Comparison of ENCODE assay signal across 16 cellular contexts in genomic region chr14:70810621-70811020, GRCh38. TPM values are rescaled to one million over a fixed set of nuclear protein-coding genes. Genes with fewer than 3 reads are reported as not detected.
DNase-seq lines count a peak whose midpoint lies in the region; ATAC-seq and TF ChIP-seq lines count a peak whose summit lies in the region.
"Had no signal": no experiment of that assay in that cellular context is flagged by ENCODE, and none has a peak within 500 bp of the region (broad histone marks: within the 10 kb centered on the region; RNA-seq: fewer than 3 reads in every experiment).

No MANE protein-coding gene starts in this region.

- BruUV-seq in Caco-2 (replicated peaks; lab: Mats Ljungman, UMichigan) = no TSS peak

- H3K9me3 Mint-ChIP-seq in Caco-2 (ENCODE audit: unreplicated experiment) = no peaks in the 10 kb centered on the region
- no peaks in the 10 kb centered on the region for H3K9me3 Mint-ChIP-seq in chondrocyte (ENCODE audit: low read depth)
- H3K9me3 Mint-ChIP-seq: activated T-cell treated with anti-CD3 and anti-CD28 coated beads, Interleukin-2, amount 50 U/mL, for 24 hours; mesothelial cell of epicardium had no signal

- H3K4me1 ChIP-seq in Caco-2 = peaks cover 27% of the 10 kb centered on the region
- H3K4me1 ChIP-seq in HUES6 (ENCODE audit: control insufficient read depth, insufficient read depth, low read length) = peaks cover 27% of the 10 kb centered on the region
- H3K4me1 ChIP-seq: prostate gland had no signal

- POLR2A ChIA-PET in Caco-2 (lab: Charles Lee) = no interaction called here

- DNase-seq in Caco-2 (no peak), chondrocyte (ENCODE audit: low spot score) (no peak), kidney tubule cell (ENCODE audit: low spot score) (peak; percentile 14), activated T-cell treated with anti-CD3 and anti-CD28 coated beads for 4 hours (no peak)
- DNase-seq: activated T-cell treated with anti-CD3 and anti-CD28 coated beads, Interleukin-2, amount 50 U/mL, for 24 hours; amygdala; effector memory CD4-positive, alpha-beta T cell; NCI-H146; stimulated activated CD4-positive, alpha-beta T cell treated with anti-CD3 and anti-CD28 coated beads, Interleukin-2, amount 100 ng/mL, for 24 hours; stimulated activated naive B cell treated with anti-CD40 and anti-IgM and Interleukin-4, amounts not matched to agents 10 μg/mL and 1 μg/mL and 100 μg/mL, for 72 hours had no signal

- no peak for TF ChIP-seq CTCF in Caco-2 (IDR thresholded peaks at IDR 0.05; ENCODE audit: insufficient read depth in 1 of 2, low read depth in 1 of 2, low read length in 1 of 2, severe bottlenecking in 1 of 2, unreplicated experiment in 1 of 2)
- no peak for TF ChIP-seq CTCF in chondrocyte (IDR thresholded peaks at IDR 0.05)

- H3K9me3 ChIP-seq in Caco-2 = no peaks in the 10 kb centered on the region
- H3K9me3 ChIP-seq in HUES6 (ENCODE audit: control insufficient read depth, insufficient read depth, low read depth, low read length) = no peaks in the 10 kb centered on the region
- H3K9me3 ChIP-seq: prostate gland had no signal

- intact Hi-C loops in Caco-2 (cut with micrococcal nuclease; ENCODE audit: unreplicated experiment) = no loop called here

- H3K27me3 ChIP-seq in Caco-2 (replicated peaks; ENCODE audit: control insufficient read depth, insufficient read depth, low read length) (no peaks in the 10 kb centered on the region), HUES6 (ENCODE audit: control insufficient read depth, insufficient read depth, low read length) (no peaks in the 10 kb centered on the region)

- no peak for ATAC-seq in HG03159 (IDR thresholded peaks at IDR 0.05; ENCODE audit: unreplicated experiment)
- ATAC-seq in GM21381 (IDR thresholded peaks at IDR 0.05; ENCODE audit: unreplicated experiment) = no peak
- ATAC-seq in HG03460 (IDR thresholded peaks at IDR 0.05; ENCODE audit: unreplicated experiment) = no peak

- H3K4me1 Mint-ChIP-seq in Caco-2 (ENCODE audit: low read depth, unreplicated experiment) (peaks cover 6% of the 10 kb centered on the region), chondrocyte (ENCODE audit: low read depth) (peaks cover 11% of the 10 kb centered on the region)

- H3K4me3 ChIP-seq in Caco-2 (ENCODE audit: low read depth, low read length) (peak overlapping the region; percentile 71), HUES6 (ENCODE audit: low read depth, low read length) (peak overlapping the region; percentile 85)

- CTCF ChIA-PET in Caco-2 (lab: Charles Lee) = interaction anchor here (1.0 kb wide), 1 partner anchor 169 kb away, joined by 4 read pairs; the partner anchor contains the start of gene TTC9

- H3K27ac Mint-ChIP-seq in Caco-2 (ENCODE audit: unreplicated experiment) (no peak overlapping the region), chondrocyte (ENCODE audit: unreplicated experiment) (no peak overlapping the region)
- H3K27ac Mint-ChIP-seq: activated T-cell treated with anti-CD3 and anti-CD28 coated beads, Interleukin-2, amount 50 U/mL, for 24 hours; mesothelial cell of epicardium; stimulated activated naive B cell treated with anti-CD40 and anti-IgM and Interleukin-4, amounts not matched to agents 10 μg/mL and 1 μg/mL and 100 μg/mL, for 72 hours had no signal

- H3K36me3 Mint-ChIP-seq in Caco-2 (ENCODE audit: insufficient read depth, unreplicated experiment) = peaks cover 13% of the 10 kb centered on the region
- no peaks in the 10 kb centered on the region for H3K36me3 Mint-ChIP-seq in chondrocyte (ENCODE audit: low read depth)

- no peak overlapping the region for H3K4me3 Mint-ChIP-seq in Caco-2 (ENCODE audit: unreplicated experiment)
- peak overlapping the region; percentile 76 for H3K4me3 Mint-ChIP-seq in chondrocyte (ENCODE audit: unreplicated experiment)
- H3K4me3 Mint-ChIP-seq: activated T-cell treated with anti-CD3 and anti-CD28 coated beads, Interleukin-2, amount 50 U/mL, for 24 hours; mesothelial cell of epicardium; stimulated activated naive B cell treated with anti-CD40 and anti-IgM and Interleukin-4, amounts not matched to agents 10 μg/mL and 1 μg/mL and 100 μg/mL, for 72 hours had no signal

- no peak overlapping the region for H3K27ac ChIP-seq in HUES6 (ENCODE audit: low read depth, low read length)

- no peaks in the 10 kb centered on the region; the same call in 1 of the 2 replicates for H3K36me3 ChIP-seq in Caco-2 (ENCODE audit: control insufficient read depth, insufficient read depth, low read length)
- peaks cover 3% of the 10 kb centered on the region; the same call in 1 of the 2 replicates for H3K36me3 ChIP-seq in HUES6 (ENCODE audit: control insufficient read depth, insufficient read depth, low read length)
- H3K36me3 ChIP-seq: prostate gland had no signal

- H3K27me3 Mint-ChIP-seq in Caco-2 (ENCODE audit: insufficient read depth, unreplicated experiment) = no peaks in the 10 kb centered on the region
- H3K27me3 Mint-ChIP-seq in chondrocyte (ENCODE audit: low read depth) = peaks cover 7% of the 10 kb centered on the region
- H3K27me3 Mint-ChIP-seq: activated T-cell treated with anti-CD3 and anti-CD28 coated beads, Interleukin-2, amount 50 U/mL, for 24 hours; stimulated activated naive B cell treated with anti-CD40 and anti-IgM and Interleukin-4, amounts not matched to agents 10 μg/mL and 1 μg/mL and 100 μg/mL, for 72 hours had no signal

- peak overlapping the region; percentile 66 for H3K9ac ChIP-seq in HUES6 (ENCODE audit: low read length)

RNA-seq across cellular contexts. Expression of gene MAP3K9, which starts 1.3 kb away (rescaled TPM):
- total RNA-seq in Caco-2 (2022) (19.5 and 20.3 TPM in 2 replicates), chondrocyte (1.1 to 3.0 TPM (median 2.8 TPM) in 3 replicates)
